In genomic region chr16:87145181-87146176, GRCh38 we compare ENCODE assay signal across 1 cellular context.
TF ChIP-seq lines count a peak whose summit lies in the region.

No MANE protein-coding gene starts in this region.

TF ChIP-seq in K562, 482 proteins besides CTCF, POLR2A, EP300 and RAD21 (continued from another document and continues in another):
- TF ChIP-seq ZNF133 (CRISPR knock-in tag; IDR thresholded peaks at IDR 0.05), result no peak
- TF ChIP-seq ZBTB26 (CRISPR knock-in tag; IDR thresholded peaks at IDR 0.05), result no peak
- no peak for TF ChIP-seq ILF3 (IDR thresholded peaks at IDR 0.05; ENCODE audit: borderline replicate concordance)
- TF ChIP-seq E2F3 (CRISPR knock-in tag; IDR thresholded peaks at IDR 0.05), result no peak
- no peak for TF ChIP-seq ZNF830 (CRISPR knock-in tag; IDR thresholded peaks at IDR 0.05)
- TF ChIP-seq LCOR (CRISPR knock-in tag; IDR thresholded peaks at IDR 0.05), result peak; percentile 100
- TF ChIP-seq HDAC6 (IDR thresholded peaks at IDR 0.05; ENCODE audit: low read depth, low read length), result no peak
- no peak for TF ChIP-seq CBX5 (IDR thresholded peaks at IDR 0.05; ENCODE audit: borderline replicate concordance, low read depth)
- TF ChIP-seq HDAC2 (IDR thresholded peaks at IDR 0.05), result no peak
- TF ChIP-seq ATF7 (IDR thresholded peaks at IDR 0.05), result peak; percentile 82
- TF ChIP-seq CLOCK (CRISPR knock-in tag; IDR thresholded peaks at IDR 0.05; ENCODE audit: borderline replicate concordance), result no peak
- no peak for TF ChIP-seq MYC (IDR thresholded peaks at IDR 0.05; ENCODE audit: low read depth, low read length)
- no peak for TF ChIP-seq MYC (CRISPR knock-in tag; IDR thresholded peaks at IDR 0.05; ENCODE audit: borderline replicate concordance, low read depth)
- TF ChIP-seq HNRNPLL (IDR thresholded peaks at IDR 0.05; ENCODE audit: low read depth, low read length, poor library complexity, severe bottlenecking), result no peak
- TF ChIP-seq MECOM (CRISPR knock-in tag; IDR thresholded peaks at IDR 0.05), result no peak
- TF ChIP-seq KDM1A (IDR thresholded peaks at IDR 0.05), result peak in 1 of 2 experiments; percentile 35; a peak in 2 of 4 replicates
- no peak for TF ChIP-seq RREB1 (CRISPR knock-in tag; IDR thresholded peaks at IDR 0.05)
- no peak for TF ChIP-seq CHAMP1 (IDR thresholded peaks at IDR 0.05)
- TF ChIP-seq MBD2 (IDR thresholded peaks at IDR 0.05; ENCODE audit: borderline replicate concordance, low read depth), result no peak
- TF ChIP-seq RBM14 (IDR thresholded peaks at IDR 0.05; ENCODE audit: borderline replicate concordance, insufficient read depth, low read depth, low read length), result no peak
- TF ChIP-seq TAL1 (IDR thresholded peaks at IDR 0.05), result no peak
- TF ChIP-seq TAF9B (IDR thresholded peaks at IDR 0.05; ENCODE audit: partially characterized antibody), result no peak
- TF ChIP-seq REST (CRISPR knock-in tag; IDR thresholded peaks at IDR 0.05; ENCODE audit: low read depth), result 0 out of 2 replicates have a peak, but pooled peaks have one; percentile 0
- TF ChIP-seq COPS2 (conservative IDR thresholded peaks at IDR 0.05), result no peak
- no peak for TF ChIP-seq HMGN3 (IDR thresholded peaks at IDR 0.05; ENCODE audit: borderline replicate concordance, extremely low read depth, insufficient read length, low read depth, low read length)
- TF ChIP-seq YY1 (IDR thresholded peaks at IDR 0.05; ENCODE audit: borderline replicate concordance in 1 of 3, control insufficient read depth in 1 of 3, extremely low read depth in 1 of 3, insufficient read depth in 3 of 3, insufficient read length in 1 of 3, insufficient replicate concordance in 2 of 3, low read depth in 1 of 3, low read length in 2 of 3), result peak in 1 of 3 experiments; percentile 27
- TF ChIP-seq POLR2H (tag; IDR thresholded peaks at IDR 0.05; ENCODE audit: low read depth), result no peak
- no peak for TF ChIP-seq TCFL5 (CRISPR knock-in tag; conservative IDR thresholded peaks at IDR 0.05)
- TF ChIP-seq MTA2 (IDR thresholded peaks at IDR 0.05; ENCODE audit: low read depth), result no peak
- TF ChIP-seq TGIF2 (CRISPR knock-in tag; IDR thresholded peaks at IDR 0.05), result no peak
- no peak; the same call in 1 of the 2 replicates for TF ChIP-seq ZNF175 (CRISPR knock-in tag; IDR thresholded peaks at IDR 0.05; ENCODE audit: low read depth)
- no peak for TF ChIP-seq ZNF76 (CRISPR knock-in tag; IDR thresholded peaks at IDR 0.05; ENCODE audit: borderline replicate concordance)
- no peak for TF ChIP-seq MEF2D (tag; conservative IDR thresholded peaks at IDR 0.05; ENCODE audit: low read depth)
- TF ChIP-seq ZZZ3 (IDR thresholded peaks at IDR 0.05), result no peak
- 0 out of 2 replicates have a peak, but pooled peaks have one; percentile 22 for TF ChIP-seq ZFX (CRISPR knock-in tag; IDR thresholded peaks at IDR 0.05)
- TF ChIP-seq CUX1 (CRISPR knock-in tag; IDR thresholded peaks at IDR 0.05), result no peak
- TF ChIP-seq CC2D1A (IDR thresholded peaks at IDR 0.05), result no peak
- TF ChIP-seq SMARCA5 (IDR thresholded peaks at IDR 0.05), result no peak
- no peak for TF ChIP-seq RFX1 (IDR thresholded peaks at IDR 0.05)
- TF ChIP-seq SOX6 (IDR thresholded peaks at IDR 0.05), result no peak
- no peak for TF ChIP-seq NFIC (IDR thresholded peaks at IDR 0.05)
- peak; percentile 88 for TF ChIP-seq L3MBTL2 (IDR thresholded peaks at IDR 0.05)
- no peak for TF ChIP-seq ZNF696 (CRISPR knock-in tag; conservative IDR thresholded peaks at IDR 0.05)
